Comparison of ENCODE assay signal across 14 cellular contexts in the genomic region with DNA sequence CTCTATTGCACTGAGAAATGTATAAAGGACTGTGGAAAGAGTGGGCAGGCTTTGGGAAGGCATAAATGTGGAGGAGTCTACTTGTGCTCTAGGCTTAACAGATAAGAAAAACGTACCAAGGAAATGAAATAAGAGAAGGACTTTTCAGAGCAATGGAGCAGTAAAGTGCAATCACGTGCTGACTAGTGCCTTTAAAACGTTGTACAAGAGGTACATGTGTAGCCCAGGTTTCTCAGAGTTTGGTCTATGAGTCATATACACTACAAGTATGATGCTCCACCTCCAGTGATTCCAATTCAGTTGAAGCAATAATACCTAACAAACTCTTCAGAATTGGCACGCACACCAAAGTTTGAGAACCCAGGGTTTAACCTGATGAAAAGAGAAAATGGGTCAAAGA. TPM values are rescaled to one million over a fixed set of nuclear protein-coding genes. Genes with fewer than 3 reads are reported as not detected.
DNase-seq lines count a peak whose midpoint lies in the region; ATAC-seq and TF ChIP-seq lines count a peak whose summit lies in the region.
"Had no signal": no experiment of that assay in that cellular context is flagged by ENCODE, and none has a peak within 500 bp of the region (broad histone marks: within the 10 kb centered on the region; RNA-seq: fewer than 3 reads in every experiment).

No MANE protein-coding gene starts in this region.

- no peaks in the 10 kb centered on the region for H3K79me2 ChIP-seq in PC-3 (ENCODE audit: low read length)

- H3K9me3 ChIP-seq in PC-3 (ENCODE audit: low read length): no peaks in the 10 kb centered on the region
- H3K9me3 ChIP-seq in effector memory CD4-positive, alpha-beta T cell (ENCODE audit: control insufficient read depth, low read length): no peaks in the 10 kb centered on the region
- H3K9me3 ChIP-seq: BE2C had no signal

- ATAC-seq in PC-3: peak; percentile 61; the same call in 1 of the 2 replicates
- ATAC-seq in omental fat pad (ENCODE audit: low FRiP score): peak; percentile 28
- no peak for ATAC-seq in HG03196 (IDR thresholded peaks at IDR 0.05; ENCODE audit: unreplicated experiment)
- ATAC-seq: CD8-positive, alpha-beta T cell had no signal

- H3K27me3 ChIP-seq in PC-3 (ENCODE audit: low read length): no peaks in the 10 kb centered on the region
- H3K27me3 ChIP-seq in effector memory CD4-positive, alpha-beta T cell (replicated peaks; ENCODE audit: control insufficient read depth, insufficient read depth, low read length, poor library complexity, severe bottlenecking): no peaks in the 10 kb centered on the region
- H3K27me3 ChIP-seq: BE2C had no signal

- no peak overlapping the region for H3K4me2 ChIP-seq in PC-3 (ENCODE audit: low read length)

- H3K4me1 ChIP-seq in PC-3 (ENCODE audit: insufficient read depth, low read length): peaks cover 14% of the 10 kb centered on the region
- H3K4me1 ChIP-seq in effector memory CD4-positive, alpha-beta T cell (ENCODE audit: control insufficient read depth, insufficient read depth, low read length, poor library complexity, severe bottlenecking): no peaks in the 10 kb centered on the region
- H3K4me1 ChIP-seq: BE2C had no signal

- no peak overlapping the region for H3K27ac ChIP-seq in PC-3 (ENCODE audit: low read length)
- H3K27ac ChIP-seq in effector memory CD4-positive, alpha-beta T cell (ENCODE audit: insufficient read depth, low read length, poor library complexity, severe bottlenecking): no peak overlapping the region

- H3K9ac ChIP-seq in PC-3 (ENCODE audit: low read length): no peak overlapping the region

- intact Hi-C loops in PC-3 (cut with micrococcal nuclease): no loop called here

- H2AFZ ChIP-seq in PC-3 (ENCODE audit: low read length): no peak overlapping the region

- H3K4me3 ChIP-seq in PC-3 (ENCODE audit: low read length) (no peak overlapping the region), epithelial cell of esophagus (ENCODE audit: low read length) (no peak overlapping the region)
- no peak overlapping the region for H3K4me3 ChIP-seq in effector memory CD4-positive, alpha-beta T cell (ENCODE audit: insufficient read depth, low read depth, low read length, poor library complexity, severe bottlenecking)

- POLR2A ChIA-PET in PC-3 (lab: Charles Lee; ENCODE audit: unreplicated experiment): no interaction called here

- no peaks in the 10 kb centered on the region for H3K9me2 ChIP-seq in PC-3 (replicated peaks; ENCODE audit: low read length)

- TF ChIP-seq CTCF in PC-3 (conservative IDR thresholded peaks at IDR 0.05; ENCODE audit: low read depth, low read length) (no peak), epithelial cell of esophagus (IDR thresholded peaks at IDR 0.05; ENCODE audit: insufficient read depth, low read depth, low read length, missing control alignments) (no peak), omental fat pad (IDR thresholded peaks at IDR 0.05) (no peak)

- no peaks in the 10 kb centered on the region for H3F3A ChIP-seq in PC-3 (ENCODE audit: low read length, unreplicated experiment)

- CTCF ChIA-PET in PC-3 (lab: Charles Lee): no interaction called here

- BruUV-seq in PC-3 (replicated peaks; lab: Mats Ljungman, UMichigan): no TSS peak

- peak; percentile 3 for DNase-seq in H4 (ENCODE audit: low spot score)
- DNase-seq in PC-3: peak; percentile 47
- DNase-seq in epithelial cell of esophagus (ENCODE audit: low read depth): peak; percentile 63
- DNase-seq in omental fat pad (ENCODE audit: low spot score): no peak
- DNase-seq in hepatic stellate cell (ENCODE audit: low spot score): no peak
- DNase-seq in effector memory CD4-positive, alpha-beta T cell: no peak
- DNase-seq: BE2C; CD8-positive, alpha-beta T cell; GF-D8; H9; NCI-H1694; NCI-H2107; SHP77 treated with DMSO at 0.1 percent for 48 hours had no signal

- H3K36me3 ChIP-seq in PC-3 (ENCODE audit: low read depth, low read length): no peaks in the 10 kb centered on the region
- H3K36me3 ChIP-seq in effector memory CD4-positive, alpha-beta T cell (ENCODE audit: control insufficient read depth, insufficient read depth, low read length): no peaks in the 10 kb centered on the region
- H3K36me3 ChIP-seq: BE2C had no signal

- no peaks in the 10 kb centered on the region for H4K20me1 ChIP-seq in PC-3 (ENCODE audit: low read length)

RNA-seq across cellular contexts. Expression of a gene that starts 13.4 kb away (rescaled TPM):
- 10.4 and 16.6 TPM in 2 replicates for total RNA-seq in H4 (2014; rRNA removed; shearing (Covaris generic))
- total RNA-seq in PC-3 (2014; rRNA removed) (13.3 and 15.6 TPM in 2 replicates), omental fat pad (10 to 100 TPM; 53.7 to 59.8 (median 56.4) TPM)

Comparison
In these comparisons a context has a peak if more than half of its experiments do, and no peak if none do; other contexts are left out.
1. DNase-seq: peak in H4 (single experiment), PC-3 (single experiment) and epithelial cell of esophagus (single experiment); none in omental fat pad (single experiment), hepatic stellate cell (single experiment) and effector memory CD4-positive, alpha-beta T cell (0 of 3).